ENCODE assay signal across 9 cellular contexts in the genomic region with DNA sequence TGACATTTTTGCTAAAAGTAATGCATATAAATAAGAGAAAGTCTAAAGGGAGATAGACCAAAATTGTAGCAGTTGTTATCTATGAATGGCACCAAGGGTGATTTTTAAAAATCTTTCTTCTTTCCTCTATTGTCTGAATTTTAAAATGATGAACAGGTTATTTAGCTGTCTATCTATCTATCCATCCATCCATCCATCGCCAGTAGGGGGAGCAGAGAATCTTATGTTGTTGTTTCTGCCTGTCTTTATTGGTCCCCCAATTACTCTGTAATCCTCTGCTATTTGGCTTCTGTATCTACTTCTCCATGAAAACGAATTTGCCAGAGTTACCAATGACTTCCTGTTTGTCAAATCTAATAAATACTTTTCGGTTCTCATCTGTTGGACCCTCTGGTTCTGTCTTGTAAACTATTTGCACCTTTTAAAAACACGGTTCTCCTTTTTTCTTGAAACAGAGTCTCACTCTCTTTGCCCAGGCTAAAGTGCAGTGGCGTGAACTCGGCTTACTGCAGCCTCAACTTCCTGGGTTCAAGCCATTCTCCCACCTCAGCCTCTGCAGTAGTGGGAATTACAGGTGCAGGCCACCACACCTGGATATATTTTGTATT.
DNase-seq lines count a peak whose midpoint lies in the region; ATAC-seq and TF ChIP-seq lines count a peak whose summit lies in the region.
"Had no signal": no experiment of that assay in that cellular context is flagged by ENCODE, and none has a peak within 500 bp of the region (broad histone marks: within the 10 kb centered on the region; RNA-seq: fewer than 3 reads in every experiment).

No MANE protein-coding gene starts in this region.

- peaks cover 11% of the 10 kb centered on the region for H3K27me3 Mint-ChIP-seq in Caco-2 (ENCODE audit: insufficient read depth, unreplicated experiment)
- H3K27me3 Mint-ChIP-seq in activated CD8-positive, alpha-beta memory T cell treated with anti-CD3 and anti-CD28 coated beads, Interleukin-2, amount 10 ng/mL, durations not matched to agents 7 days and 5 days, result peaks cover 13% of the 10 kb centered on the region

- no peaks in the 10 kb centered on the region for H3K36me3 ChIP-seq in Caco-2 (ENCODE audit: control insufficient read depth, insufficient read depth, low read length)
- no peaks in the 10 kb centered on the region for H3K36me3 ChIP-seq in osteoblast (ENCODE audit: insufficient read depth, low read length)

- no peaks in the 10 kb centered on the region for H3K79me2 ChIP-seq in osteoblast (ENCODE audit: insufficient read depth, low read length)

- H3K4me3 ChIP-seq in Caco-2 (ENCODE audit: low read depth, low read length) (no peak overlapping the region), osteoblast (ENCODE audit: insufficient read depth, low read length) (no peak overlapping the region)

- H3K9me3 ChIP-seq in Caco-2 (no peaks in the 10 kb centered on the region), osteoblast (ENCODE audit: low read depth, low read length) (no peaks in the 10 kb centered on the region)

- intact Hi-C loops in Caco-2 (cut with micrococcal nuclease; ENCODE audit: unreplicated experiment), result loop anchor here (5.0 to 10.0 kb wide), 3 partner anchors 81 to 211 kb away; no protein-coding TSS in a partner anchor
- intact Hi-C loops in posterior vena cava (cut with DNase I), result no loop called here

- H3K4me2 ChIP-seq in osteoblast (ENCODE audit: insufficient read depth, low read length), result no peak overlapping the region

- H3K27ac Mint-ChIP-seq in Caco-2 (ENCODE audit: unreplicated experiment), result no peak overlapping the region
- H3K27ac Mint-ChIP-seq in activated CD8-positive, alpha-beta memory T cell treated with anti-CD3 and anti-CD28 coated beads, Interleukin-2, amount 10 ng/mL, durations not matched to agents 7 days and 5 days, result no peak overlapping the region
- H3K27ac Mint-ChIP-seq: memory B cell had no signal

- BruUV-seq in Caco-2 (replicated peaks; lab: Mats Ljungman, UMichigan), result no TSS peak

- TF ChIP-seq CTCF in Caco-2 (IDR thresholded peaks at IDR 0.05; ENCODE audit: insufficient read depth in 1 of 2, low read depth in 1 of 2, low read length in 1 of 2, severe bottlenecking in 1 of 2, unreplicated experiment in 1 of 2), result peak; percentile 57 to 70
- TF ChIP-seq CTCF in osteoblast (IDR thresholded peaks at IDR 0.05; ENCODE audit: extremely low read depth, low read depth, low read length), result peak; percentile 72

- no peaks in the 10 kb centered on the region for H3K4me1 ChIP-seq in Caco-2
- H3K4me1 ChIP-seq in osteoblast (ENCODE audit: insufficient read depth, low read length), result no peaks in the 10 kb centered on the region

- no peaks in the 10 kb centered on the region for H3K9me3 Mint-ChIP-seq in Caco-2 (ENCODE audit: unreplicated experiment)
- no peaks in the 10 kb centered on the region for H3K9me3 Mint-ChIP-seq in activated CD8-positive, alpha-beta memory T cell treated with anti-CD3 and anti-CD28 coated beads, Interleukin-2, amount 10 ng/mL, durations not matched to agents 7 days and 5 days (ENCODE audit: low read depth)
- H3K9me3 Mint-ChIP-seq: memory B cell had no signal

- H2AFZ ChIP-seq in osteoblast (ENCODE audit: low read length), result no peak overlapping the region

- no peaks in the 10 kb centered on the region for H4K20me1 ChIP-seq in osteoblast (ENCODE audit: insufficient read depth, low read length)

- CTCF ChIA-PET in Caco-2 (lab: Charles Lee), result interaction anchor here (0.7 kb wide), 1 partner anchor 46 kb away, joined by 3 read pairs; no protein-coding TSS in a partner anchor
- CTCF ChIA-PET in activated CD8-positive, alpha-beta memory T cell treated with anti-CD3 and anti-CD28 coated beads, Interleukin-2, amount 10 ng/mL, durations not matched to agents 7 days and 5 days (lab: Charles Lee), result interaction anchor here (1.0 to 1.2 kb wide), 2 partner anchors 19 to 28 kb away, joined by 3 read pairs; no protein-coding TSS in a partner anchor

- H3K4me3 Mint-ChIP-seq in Caco-2 (ENCODE audit: unreplicated experiment), result no peak overlapping the region
- no peak overlapping the region for H3K4me3 Mint-ChIP-seq in activated CD8-positive, alpha-beta memory T cell treated with anti-CD3 and anti-CD28 coated beads, Interleukin-2, amount 10 ng/mL, durations not matched to agents 7 days and 5 days
- H3K4me3 Mint-ChIP-seq: memory B cell had no signal

- DNase-seq in Caco-2 (peak in 1 of 2 experiments; percentile 54), KG1 (lab: John Stamatoyannopoulos, UW) (peak; percentile 43), RPMI8226 (peak; percentile 71), fibroblast of gingiva (ENCODE audit: low read depth) (peak; percentile 37), osteoblast (ENCODE audit: insufficient read length, low spot score, missing footprints) (peak; percentile 60), posterior vena cava (ENCODE audit: low spot score) (no peak)
- no peak for DNase-seq in activated CD8-positive, alpha-beta memory T cell treated with anti-CD3 and anti-CD28 coated beads, Interleukin-2, amount 10 ng/mL, durations not matched to agents 7 days and 5 days

- H3K27ac ChIP-seq in osteoblast (ENCODE audit: low read depth, low read length), result no peak overlapping the region

- peak; percentile 52 for ATAC-seq in GM19043 (IDR thresholded peaks at IDR 0.05; ENCODE audit: low read depth, unreplicated experiment)
- ATAC-seq in activated CD8-positive, alpha-beta memory T cell treated with anti-CD3 and anti-CD28 coated beads, Interleukin-2, amount 10 ng/mL, durations not matched to agents 7 days and 5 days, result no peak

- H3K36me3 Mint-ChIP-seq in Caco-2 (ENCODE audit: insufficient read depth, unreplicated experiment), result no peaks in the 10 kb centered on the region
- no peaks in the 10 kb centered on the region for H3K36me3 Mint-ChIP-seq in activated CD8-positive, alpha-beta memory T cell treated with anti-CD3 and anti-CD28 coated beads, Interleukin-2, amount 10 ng/mL, durations not matched to agents 7 days and 5 days
- H3K36me3 Mint-ChIP-seq: memory B cell had no signal

- H3K27me3 ChIP-seq in Caco-2 (replicated peaks; ENCODE audit: control insufficient read depth, insufficient read depth, low read length), result no peaks in the 10 kb centered on the region
- H3K27me3 ChIP-seq in osteoblast (ENCODE audit: insufficient read depth, low read length), result peaks cover 24% of the 10 kb centered on the region

- no peaks in the 10 kb centered on the region for H3K4me1 Mint-ChIP-seq in Caco-2 (ENCODE audit: low read depth, unreplicated experiment)
- H3K4me1 Mint-ChIP-seq in activated CD8-positive, alpha-beta memory T cell treated with anti-CD3 and anti-CD28 coated beads, Interleukin-2, amount 10 ng/mL, durations not matched to agents 7 days and 5 days, result no peaks in the 10 kb centered on the region
- H3K4me1 Mint-ChIP-seq: memory B cell had no signal

- POLR2A ChIA-PET in Caco-2 (lab: Charles Lee), result no interaction called here

Comparison
In these comparisons a context has a peak if more than half of its experiments do, and no peak if none do; other contexts are left out.
1. DNase-seq: peak in KG1 (single experiment), RPMI8226 (single experiment), fibroblast of gingiva (single experiment) and osteoblast (single experiment); none in posterior vena cava (single experiment) and activated CD8-positive, alpha-beta memory T cell treated with anti-CD3 and anti-CD28 coated beads, Interleukin-2, amount 10 ng/mL, durations not matched to agents 7 days and 5 days (single experiment).